20 cellular contexts compared by ENCODE assay signal in the genomic region with DNA sequence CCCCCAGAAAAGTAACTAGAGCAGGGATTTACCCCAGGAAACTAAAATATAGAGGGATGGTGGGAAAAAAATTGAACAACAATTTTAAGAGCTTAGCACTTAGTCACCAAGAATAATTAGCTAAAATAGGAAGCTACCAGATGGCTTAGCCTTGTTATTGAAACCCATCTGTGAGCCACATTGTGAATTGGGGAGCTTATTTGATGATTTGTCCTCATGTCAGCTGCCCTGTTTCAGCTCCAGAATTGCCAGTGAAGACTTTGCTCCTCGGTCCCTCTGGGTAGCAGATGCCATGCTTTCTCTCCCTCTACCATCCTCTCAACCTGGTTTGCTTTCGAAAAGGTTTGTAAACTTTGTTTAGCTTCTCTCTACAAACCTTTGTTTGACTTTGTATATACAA.
DNase-seq lines count a peak whose midpoint lies in the region; ATAC-seq and TF ChIP-seq lines count a peak whose summit lies in the region.
"Had no signal": no experiment of that assay in that cellular context is flagged by ENCODE, and none has a peak within 500 bp of the region (broad histone marks: within the 10 kb centered on the region; RNA-seq: fewer than 3 reads in every experiment).

No MANE protein-coding gene starts in this region.

- DNase-seq in DMS 273 (lab: John Stamatoyannopoulos, UW; ENCODE audit: unreplicated experiment) = peak; percentile 89
- DNase-seq in NCI-H2171 treated with DMSO at 0.1 percent for 48 hours (lab: John Stamatoyannopoulos, UW) = peak; percentile 100
- peak; percentile 11 for DNase-seq in WERI-Rb-1
- DNase-seq in activated T-cell treated with anti-CD3 and anti-CD28 coated beads, Interleukin-2, amount 50 U/mL, for 1 hour = no peak
- DNase-seq in ureter (ENCODE audit: low spot score) = no peak
- DNase-seq: CD4-positive, alpha-beta T cell; COR-L47; DMS53; GDM1; H7; NCI-H1092; NCI-H1436 treated with DMSO at 0.1 percent for 48 hours; NCI-H2029 treated with DMSO at 0.1 percent for 48 hours; NCI-H69; NK-92 treated with Interleukin-12 subunit alpha and Interleukin-12 subunit beta, amount 100 ng/mL, for 24 hours had no signal

- no peaks in the 10 kb centered on the region for H3K9me3 ChIP-seq in WERI-Rb-1 (ENCODE audit: severe bottlenecking)
- H3K9me3 ChIP-seq: BLaER1 had no signal

- no peak for TF ChIP-seq CTCF in WERI-Rb-1 (IDR thresholded peaks at IDR 0.05; ENCODE audit: low read depth, low read length)

- no peak for ATAC-seq in GM21825 (IDR thresholded peaks at IDR 0.05; ENCODE audit: unreplicated experiment)
- no peak for ATAC-seq in HG03521 (IDR thresholded peaks at IDR 0.05; ENCODE audit: unreplicated experiment)
- ATAC-seq: Panc1, SK-N-SH treated with all-trans-retinoic acid at 6 μM for 48 hours had no signal

- H3K36me3 ChIP-seq in WERI-Rb-1 = no peaks in the 10 kb centered on the region
- H3K36me3 ChIP-seq: BLaER1 had no signal

- no peak overlapping the region for H3K27ac ChIP-seq in WERI-Rb-1
- H3K27ac ChIP-seq: BLaER1 had no signal

- no peaks in the 10 kb centered on the region for H3K27me3 ChIP-seq in WERI-Rb-1 (ENCODE audit: insufficient read depth, low read depth, severe bottlenecking)
- H3K27me3 ChIP-seq: BLaER1 had no signal

- H3K4me3 ChIP-seq in WERI-Rb-1 (ENCODE audit: low read depth, low read length) = no peak overlapping the region
- H3K4me3 ChIP-seq: BLaER1 had no signal

Comparison
In these comparisons a context has a peak if more than half of its experiments do, and no peak if none do; other contexts are left out.
1. DNase-seq: peak in DMS 273 (single experiment), NCI-H2171 treated with DMSO at 0.1 percent for 48 hours (single experiment) and WERI-Rb-1 (single experiment); none in activated T-cell treated with anti-CD3 and anti-CD28 coated beads, Interleukin-2, amount 50 U/mL, for 1 hour (single experiment) and ureter (single experiment).